In the genomic region with DNA sequence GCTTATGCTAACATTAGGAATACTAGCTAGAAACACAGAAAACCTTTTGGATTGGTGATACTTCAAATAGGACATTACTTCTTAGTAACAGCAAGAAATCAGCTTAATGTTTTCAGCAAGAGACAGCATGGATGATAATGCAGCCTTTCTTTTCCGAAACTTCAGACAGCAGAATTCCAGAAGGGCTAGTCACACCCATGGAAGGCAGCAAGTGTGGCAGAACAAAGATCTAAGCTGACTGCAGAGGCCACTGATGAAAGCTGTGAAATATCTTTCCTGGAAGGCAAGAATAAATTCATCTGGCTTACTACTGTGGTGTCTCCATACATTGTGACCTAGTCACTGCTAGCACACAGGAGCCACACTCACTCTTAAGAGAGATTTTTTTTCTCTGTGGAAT, we compare ENCODE assay signal across 13 cellular contexts.
DNase-seq lines count a peak whose midpoint lies in the region; ATAC-seq and TF ChIP-seq lines count a peak whose summit lies in the region.
"Had no signal": no experiment of that assay in that cellular context is flagged by ENCODE, and none has a peak within 500 bp of the region (broad histone marks: within the 10 kb centered on the region; RNA-seq: fewer than 3 reads in every experiment).

No MANE protein-coding gene starts in this region.

- no peak overlapping the region for H3K9ac ChIP-seq in endodermal cell (ENCODE audit: extremely low read depth, low read length, poor library complexity, severe bottlenecking)

- DNase-seq in LHCN-M2 (ENCODE audit: low read depth) (peak; percentile 59), endodermal cell (no peak), kidney glomerular epithelial cell (lab: John Stamatoyannopoulos, UW) (peak; percentile 48), substantia nigra (lab: John Stamatoyannopoulos, UW) (no peak), head of caudate nucleus (no peak), NCI-H1092 treated with DMSO at 0.1 percent for 48 hours (lab: John Stamatoyannopoulos, UW) (no peak)
- no peak for DNase-seq in effector CD4-positive, alpha-beta T cell
- DNase-seq: activated gamma-delta T cell treated with Interleukin-2 at 50 U/mL for 16 hours, DMS53, lower lobe of right lung, spleen had no signal

- H3K4me3 ChIP-seq in endodermal cell (ENCODE audit: low read length): no peak overlapping the region
- H3K4me3 ChIP-seq: lower lobe of right lung, spleen had no signal

- H3K9me3 ChIP-seq in endodermal cell (ENCODE audit: control insufficient read depth, low read length): peaks cover 14% of the 10 kb centered on the region
- H3K9me3 ChIP-seq: lower lobe of right lung had no signal

- peaks cover 72% of the 10 kb centered on the region for H3K36me3 ChIP-seq in endodermal cell (ENCODE audit: control insufficient read depth, insufficient read depth, low read length)

- H3K27ac Mint-ChIP-seq in endodermal cell: peak overlapping the region; percentile 15

- no peaks in the 10 kb centered on the region for H3K4me1 ChIP-seq in endodermal cell (ENCODE audit: control insufficient read depth, insufficient read depth, low read length)

- H3K36me3 Mint-ChIP-seq in endodermal cell (ENCODE audit: low read depth): peaks cover 58% of the 10 kb centered on the region

- no peak for ATAC-seq in HG03139 (IDR thresholded peaks at IDR 0.05; ENCODE audit: unreplicated experiment)
- ATAC-seq: Panc1 had no signal

- 78 to 91% methylated on average over 1 of the region's 1 CpG for WGBS in endodermal cell (ENCODE audit: insufficient coverage in 1 of 2, insufficient read length in 1 of 2), 2 experiments

- no peaks in the 10 kb centered on the region for H3K27me3 ChIP-seq in endodermal cell (ENCODE audit: control insufficient read depth, insufficient read depth, low read length, poor library complexity, severe bottlenecking)
- H3K27me3 ChIP-seq: spleen had no signal

- intact Hi-C loops in head of caudate nucleus (cut with DNase I): no loop called here

- H3K27ac ChIP-seq in endodermal cell (ENCODE audit: low read depth, low read length): peak overlapping the region; percentile 25
- H3K27ac ChIP-seq in substantia nigra (ENCODE audit: low read depth, low read length, poor library complexity, severe bottlenecking): peak overlapping the region; percentile 13
- H3K27ac ChIP-seq: lower lobe of right lung had no signal

- H3K4me3 Mint-ChIP-seq in endodermal cell: no peak overlapping the region

- no peak for TF ChIP-seq CTCF in endodermal cell (conservative IDR thresholded peaks at IDR 0.05)

- H3K4me1 Mint-ChIP-seq in endodermal cell: peaks cover 4% of the 10 kb centered on the region

- no peaks in the 10 kb centered on the region for H3K27me3 Mint-ChIP-seq in endodermal cell (ENCODE audit: insufficient read depth)

- peaks cover 3% of the 10 kb centered on the region for H3K9me3 Mint-ChIP-seq in endodermal cell

Comparison
In these comparisons a context has a peak if more than half of its experiments do, and no peak if none do; other contexts are left out.
1. DNase-seq: peak in LHCN-M2 (single experiment) and kidney glomerular epithelial cell (single experiment); none in endodermal cell (single experiment), substantia nigra (0 of 49), head of caudate nucleus (0 of 42), effector CD4-positive, alpha-beta T cell (single experiment) and NCI-H1092 treated with DMSO at 0.1 percent for 48 hours (single experiment).